In the genomic region with DNA sequence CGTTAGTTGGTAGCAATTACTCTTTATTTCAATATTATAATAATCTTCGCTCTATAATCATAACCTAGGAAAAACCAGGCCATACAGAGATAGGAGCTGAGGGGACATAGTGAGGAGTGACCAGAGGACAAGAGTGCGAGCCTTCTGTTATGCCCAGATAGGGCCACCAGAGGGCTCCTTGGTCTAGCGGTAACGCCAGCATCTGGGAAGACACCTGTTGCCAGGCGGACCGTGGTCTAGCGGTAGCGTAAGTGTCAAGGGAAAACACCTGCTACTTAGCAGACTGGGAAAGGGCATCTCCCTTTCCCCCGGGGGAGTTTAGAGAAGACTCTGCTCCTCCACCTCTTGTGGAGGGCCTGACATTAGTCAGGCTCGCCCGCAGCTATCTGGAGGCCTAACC, we compare ENCODE assay signal across 8 cellular contexts.
DNase-seq lines count a peak whose midpoint lies in the region; ATAC-seq, FAIRE-seq and TF ChIP-seq lines count a peak whose summit lies in the region.
"Not testable (repeated sequence)": the region's sequence is repeated elsewhere in the genome, so short reads cannot be mapped to it uniquely, and the experiment has no call there.

No MANE protein-coding gene starts in this region.

- TF ChIP-seq POLR2A in K562 (conservative IDR thresholded peaks at IDR 0.05), result not testable (repeated sequence)

- intact Hi-C loops in CD14-positive monocyte (cut with micrococcal nuclease); Right ventricle myocardium superior (cut with DNase I): not testable (repeated sequence)
- intact Hi-C loops in K562 (cut with micrococcal nuclease), result loop anchor here (10.0 kb wide), 1 partner anchor 1260 kb away; no protein-coding TSS in a partner anchor

- not testable (repeated sequence) for H3K27me3 ChIP-seq in GM23338 (ENCODE audit: insufficient read depth); RWPE2 (ENCODE audit: insufficient read depth, poor library complexity, severe bottlenecking); K562 (ENCODE audit: control insufficient read depth in 2 of 2, insufficient read depth in 2 of 2, low read length in 2 of 2); liver (ENCODE audit: control insufficient read depth in 4 of 4, insufficient read depth in 4 of 4, low read length in 3 of 4)

- not testable (repeated sequence) for H3K9ac ChIP-seq in K562 (ENCODE audit: insufficient read depth in 1 of 2, low read depth in 2 of 2, low read length in 2 of 2); liver (ENCODE audit: low read depth in 1 of 2, low read length in 2 of 2)

- not testable (repeated sequence) for ATAC-seq in GM23338; RWPE2 (ENCODE audit: low read depth); K562; Right ventricle myocardium superior (ENCODE audit: poor library complexity)

- not testable (repeated sequence) for H4K20me1 ChIP-seq in GM23338 (replicated peaks; ENCODE audit: insufficient read depth); K562 (replicated peaks; ENCODE audit: control insufficient read depth, insufficient read depth, low read length)

- peak in 1 of 2 experiments; percentile 23; a peak in 2 of 4 replicates for TF ChIP-seq RAD21 in K562 (CRISPR knock-in tag; conservative IDR thresholded peaks at IDR 0.05 in 1 of 2, IDR thresholded peaks at IDR 0.05 in 1 of 2)
- TF ChIP-seq RAD21 in liver (IDR thresholded peaks at IDR 0.05), result peak; percentile 39 to 59

- not testable (repeated sequence) for H3K4me3 ChIP-seq in GM23338; RWPE2 (ENCODE audit: severe bottlenecking); K562; liver (ENCODE audit: low read depth in 1 of 3, low read length in 3 of 3)

- H3K36me3 ChIP-seq in GM23338 (ENCODE audit: insufficient read depth); RWPE2 (ENCODE audit: low read depth); K562 (ENCODE audit: control insufficient read depth, insufficient read depth, low read length); liver (ENCODE audit: control insufficient read depth in 4 of 4, insufficient read depth in 3 of 4, low read depth in 1 of 4, low read length in 3 of 4): not testable (repeated sequence)

- H3K9me1 ChIP-seq in K562 (ENCODE audit: control insufficient read depth, insufficient read depth, low read length), result not testable (repeated sequence)

- not testable (repeated sequence) for H2AFZ ChIP-seq in GM23338; K562 (ENCODE audit: low read depth, low read length)

- H3K27me3 Mint-ChIP-seq in CD14-positive monocyte (ENCODE audit: low read depth in 3 of 3); GM23338 (ENCODE audit: insufficient read depth, low read depth, poor library complexity): not testable (repeated sequence)

- H3K36me3 Mint-ChIP-seq in CD14-positive monocyte; GM23338 (ENCODE audit: low read depth): not testable (repeated sequence)

- H3K79me2 ChIP-seq in GM23338 (replicated peaks; ENCODE audit: insufficient read depth); K562 (ENCODE audit: control insufficient read depth, insufficient read depth, low read length): not testable (repeated sequence)

- FAIRE-seq in K562 (lab: Jason Lieb, UNC), result not testable (repeated sequence)

- DNase-seq in CD14-positive monocyte (ENCODE audit: low spot score); RWPE2 (ENCODE audit: low spot score): not testable (repeated sequence)
- DNase-seq in GM23338 (ENCODE audit: low spot score) (peak; percentile 65), NCI-H1930 (lab: John Stamatoyannopoulos, UW) (peak; percentile 0 to 3), K562 (ENCODE audit: extremely low read depth in 1 of 4, low spot score in 3 of 4) (peak in 1 of 4 experiments; percentile 8), Right ventricle myocardium superior (peak; percentile 45)
- DNase-seq in stimulated activated CD4-positive, alpha-beta T cell treated with anti-CD3 and anti-CD28 coated beads, Interleukin-15, amount 100 ng/mL, for 24 hours, result peak; percentile 4

- H3K4me1 Mint-ChIP-seq in CD14-positive monocyte, GM23338: not testable (repeated sequence)

- H3K9me2 ChIP-seq in GM23338 (ENCODE audit: insufficient read depth), result not testable (repeated sequence)

- BruUV-seq in K562 (replicated peaks; lab: Mats Ljungman, UMichigan), result not testable (repeated sequence)

- not testable (repeated sequence) for H3K27ac ChIP-seq in GM23338 (ENCODE audit: low read depth); RWPE2 (ENCODE audit: poor library complexity, severe bottlenecking); K562 (ENCODE audit: extremely low read depth, low read depth, low read length); liver (ENCODE audit: low read depth in 1 of 2, low read length in 2 of 2)

- CTCF ChIA-PET in K562 (lab: Yijun Ruan, JAX; ENCODE audit: low intra/inter-chr PET ratio), result not testable (repeated sequence)

- POLR2A ChIA-PET in K562 (lab: Yijun Ruan, JAX), result not testable (repeated sequence)

- H3K4me2 ChIP-seq in GM23338; K562 (ENCODE audit: insufficient read depth, low read length): not testable (repeated sequence)

- 7% methylated on average over 12 of the region's 12 CpGs for whole genome bisulfite sequencing in K562 (ENCODE audit: insufficient coverage, low coverage, missing lambda C conversion rate)
- WGBS in liver, result 55% methylated on average over 12 of the region's 12 CpGs

- H3K4me3 Mint-ChIP-seq in CD14-positive monocyte, GM23338: not testable (repeated sequence)

- TF ChIP-seq EP300 in K562 (IDR thresholded peaks at IDR 0.05; ENCODE audit: low read length), result not testable (repeated sequence)

- H3K9me3 Mint-ChIP-seq in CD14-positive monocyte, GM23338: not testable (repeated sequence)

- in situ Hi-C loops in K562 (cut with MboI), result not testable (repeated sequence)

- H3F3A ChIP-seq in GM23338 (replicated peaks; ENCODE audit: low read depth), result not testable (repeated sequence)

- TF ChIP-seq CTCF in CD14-positive monocyte (IDR thresholded peaks at IDR 0.05) (peak; percentile 13), GM23338 (conservative IDR thresholded peaks at IDR 0.05; ENCODE audit: low read depth in 2 of 2) (peak; percentile 64 to 79), RWPE2 (IDR thresholded peaks at IDR 0.05; ENCODE audit: poor library complexity, severe bottlenecking) (peak; percentile 62), K562 (IDR thresholded peaks at IDR 0.05 in 2 of 3, conservative IDR thresholded peaks at IDR 0.05 in 1 of 3; ENCODE audit: insufficient read depth in 2 of 3, low read depth in 1 of 3, low read length in 3 of 3) (peak; percentile 4 to 32 (median 31); a peak in 1 of 6 replicates), liver (IDR thresholded peaks at IDR 0.05; ENCODE audit: low read depth, low read length, missing input control) (peak; percentile 22)

- not testable (repeated sequence) for H3K27ac Mint-ChIP-seq in CD14-positive monocyte, GM23338

- not testable (repeated sequence) for H3K4me1 ChIP-seq in GM23338 (ENCODE audit: insufficient read depth); RWPE2 (ENCODE audit: insufficient read depth, poor library complexity, severe bottlenecking); K562 (replicated peaks in 1 of 2; ENCODE audit: control insufficient read depth in 2 of 2, insufficient read depth in 2 of 2, low read length in 2 of 2); liver (ENCODE audit: control insufficient read depth in 4 of 4, insufficient read depth in 4 of 4, low read length in 3 of 4)

- H3K9me3 ChIP-seq in RWPE2 (ENCODE audit: severe bottlenecking); K562 (replicated peaks; ENCODE audit: control insufficient read depth, insufficient read depth, low read depth, low read length); liver (ENCODE audit: control insufficient read depth in 4 of 4, low read length in 3 of 4): not testable (repeated sequence)

Comparison
In these comparisons a context has a peak if more than half of its experiments do, and no peak if none do; other contexts are left out.
1. CTCF ChIP-seq: peak in every context shown above with its lines; median percentile 72 in GM23338; 62 in RWPE2; 31 in K562; 22 in liver; 13 in CD14-positive monocyte.